Comparison of ENCODE assay signal across 8 cellular contexts in genomic region chr16:2428051-2428786, GRCh38. TPM values are rescaled to one million over a fixed set of nuclear protein-coding genes. Genes with fewer than 3 reads are reported as not detected.
DNase-seq lines count a peak whose midpoint lies in the region; ATAC-seq and TF ChIP-seq lines count a peak whose summit lies in the region.

No MANE protein-coding gene starts in this region.

- DNase-seq in DND-41 (no peak), cardiac fibroblast (ENCODE audit: low read depth in 2 of 2) (peak; percentile 31 to 32), right lobe of liver (peak in 1 of 3 donors; percentile 65), thoracic aorta (ENCODE audit: low spot score) (no peak), NAMALWA (ENCODE audit: low spot score) (no peak), cerebellum (ENCODE audit: low spot score) (no peak)

- H3K79me2 ChIP-seq in DND-41 (ENCODE audit: insufficient read depth, low read length) (peaks cover 41% of the 10 kb centered on the region), OCI-LY3 (ENCODE audit: low read length) (peaks cover 20% of the 10 kb centered on the region)

- intact Hi-C loops in right lobe of liver (cut with DNase I), result no loop called here

- H3K9me3 ChIP-seq in DND-41 (ENCODE audit: insufficient read depth, low read length, severe bottlenecking) (no peaks in the 10 kb centered on the region), OCI-LY3 (ENCODE audit: insufficient read depth, low read length) (no peaks in the 10 kb centered on the region), right lobe of liver (no peaks in the 10 kb centered on the region), thoracic aorta (no peaks in the 10 kb centered on the region)

- H3K4me2 ChIP-seq in DND-41 (ENCODE audit: insufficient read depth, low read length) (peak overlapping the region; percentile 93), OCI-LY3 (ENCODE audit: low read length) (peak overlapping the region; percentile 97)

- peak overlapping the region; percentile 95 for H2AFZ ChIP-seq in DND-41 (ENCODE audit: low read depth, low read length)
- peak overlapping the region; percentile 38; the same call in 1 of the 2 replicates for H2AFZ ChIP-seq in OCI-LY3 (ENCODE audit: low read depth, low read length)

- H3K27ac ChIP-seq in DND-41 (ENCODE audit: low read length), result peak overlapping the region; percentile 83
- peak overlapping the region; percentile 55 for H3K27ac ChIP-seq in OCI-LY3 (ENCODE audit: low read length)
- peak overlapping the region in 1 of 3 donors; percentile 10 for H3K27ac ChIP-seq in right lobe of liver
- H3K27ac ChIP-seq in thoracic aorta, result peak overlapping the region; percentile 23 to 65

- ATAC-seq in DND-41 (ENCODE audit: insufficient read depth, low read depth) (no peak), GM21825 (IDR thresholded peaks at IDR 0.05; ENCODE audit: unreplicated experiment) (peak; percentile 6), right lobe of liver (peak in 2 of 4 donors; percentile 0 to 3), thoracic aorta (ENCODE audit: insufficient number of reproducible peaks, low FRiP score, low read depth) (no peak)

- no peak for TF ChIP-seq CTCF in DND-41 (IDR thresholded peaks at IDR 0.05; ENCODE audit: borderline replicate concordance, extremely low read depth, low read length, poor library complexity, severe bottlenecking)
- TF ChIP-seq CTCF in OCI-LY3 (IDR thresholded peaks at IDR 0.05; ENCODE audit: low read depth, low read length), result peak; percentile 35
- peak; percentile 45 for TF ChIP-seq CTCF in cardiac fibroblast (IDR thresholded peaks at IDR 0.05; ENCODE audit: low read depth, low read length)
- TF ChIP-seq CTCF in right lobe of liver (IDR thresholded peaks at IDR 0.05), result peak in 3 of 4 donors; percentile 4 to 6 (median 5)
- TF ChIP-seq CTCF in thoracic aorta (IDR thresholded peaks at IDR 0.05), result no peak

- peaks cover 29% of the 10 kb centered on the region for H4K20me1 ChIP-seq in DND-41 (ENCODE audit: insufficient read depth, low read length)
- H4K20me1 ChIP-seq in OCI-LY3 (ENCODE audit: insufficient read depth, low read length), result peaks cover 14% of the 10 kb centered on the region

- H3K27me3 ChIP-seq in DND-41 (ENCODE audit: insufficient read depth, low read length, poor library complexity) (no peaks in the 10 kb centered on the region), OCI-LY3 (ENCODE audit: low read depth, low read length) (no peaks in the 10 kb centered on the region), right lobe of liver (no peaks in the 10 kb centered on the region), thoracic aorta (replicated peaks; ENCODE audit: insufficient read depth) (no peaks in the 10 kb centered on the region)

- H3K4me1 ChIP-seq in DND-41 (ENCODE audit: insufficient read depth, low read length), result peaks cover 48% of the 10 kb centered on the region
- H3K4me1 ChIP-seq in OCI-LY3 (ENCODE audit: low read length), result peaks cover 19% of the 10 kb centered on the region
- peaks cover 0 to 11% (median 2%) of the 10 kb centered on the region in 4 donors for H3K4me1 ChIP-seq in right lobe of liver
- peaks cover 7 to 16% of the 10 kb centered on the region in 2 donors for H3K4me1 ChIP-seq in thoracic aorta (ENCODE audit: control insufficient read depth in 1 of 2, low read depth in 2 of 2)

- peak overlapping the region; percentile 32 to 63; a peak in 3 of 4 replicates for H3K4me3 ChIP-seq in DND-41 (ENCODE audit: low read depth in 1 of 2, low read length in 2 of 2)
- H3K4me3 ChIP-seq in OCI-LY3 (ENCODE audit: low read length), result peak overlapping the region; percentile 84
- H3K4me3 ChIP-seq in cardiac fibroblast (replicated peaks in 1 of 2; ENCODE audit: low read depth in 2 of 2, low read length in 2 of 2), result peak overlapping the region; percentile 66 to 75
- H3K4me3 ChIP-seq in right lobe of liver, result peak overlapping the region; percentile 71 to 76 (median 75)
- peak overlapping the region; percentile 90 for H3K4me3 ChIP-seq in thoracic aorta

- H3K9ac ChIP-seq in DND-41 (ENCODE audit: low read depth, low read length), result peak overlapping the region; percentile 97
- H3K9ac ChIP-seq in OCI-LY3 (ENCODE audit: low read length), result peak overlapping the region; percentile 82

- WGBS in right lobe of liver (ENCODE audit: insufficient coverage, low coverage, low lambda C conversion rate, missing lambda C conversion rate), result 50% methylated on average over 4 of the region's 28 CpGs

- no peak for TF ChIP-seq POLR2A in right lobe of liver (IDR thresholded peaks at IDR 0.05)

- H3K36me3 ChIP-seq in DND-41 (ENCODE audit: insufficient read depth, low read length) (peaks cover 31% of the 10 kb centered on the region), OCI-LY3 (replicated peaks; ENCODE audit: low read depth, low read length) (peaks cover 22% of the 10 kb centered on the region), right lobe of liver (peaks cover 0 to 3% (median 0%) of the 10 kb centered on the region in 4 donors), thoracic aorta (no peaks in the 10 kb centered on the region)

RNA-seq across cellular contexts. Expression of gene CCNF, which starts 1.0 kb away (rescaled TPM):
- total RNA-seq in right lobe of liver, result 1 to 10 TPM; 1.3 to 2.7 (median 1.7) TPM
- 1 to 10 TPM in 1 of 2 donors, under 1 TPM in 1; 0.68 to 1.5 TPM for total RNA-seq in thoracic aorta
- total RNA-seq in cerebellum, result 11.1 TPM

RNA-seq across cellular contexts. Expression of gene TEDC2, which starts 31.7 kb away (rescaled TPM):
- 1 to 10 TPM in 3 of 6 experiments, under 1 TPM in 3; 0.35 to 2.8 (median 0.87) TPM for total RNA-seq in right lobe of liver
- total RNA-seq in thoracic aorta, result under 1 TPM in 1 of 2 donors, not detected in 1; 0.27 TPM
- 5.9 TPM for total RNA-seq in cerebellum

RNA-seq across cellular contexts. Expression of gene NTN3, which starts 42.9 kb away (rescaled TPM):
- 1 to 10 TPM in 4 of 6 experiments, under 1 TPM in 2; 0.39 to 2.1 (median 1.2) TPM for total RNA-seq in right lobe of liver
- under 1 TPM in 1 of 2 donors, not detected in 1; 0.28 TPM for total RNA-seq in thoracic aorta
- 2.5 TPM for total RNA-seq in cerebellum

RNA-seq across cellular contexts. Expression of gene TBC1D24, which starts 46.7 kb away (rescaled TPM):
- total RNA-seq in right lobe of liver (10 to 100 TPM; 14.9 to 22.7 (median 17.5) TPM), thoracic aorta (10 to 100 TPM; 14.5 to 15.0 TPM), cerebellum (30.4 TPM)

Comparison
In these comparisons a context has a peak if more than half of its experiments do, and no peak if none do; other contexts are left out.
1. DNase-seq: peak in cardiac fibroblast (2 of 2); none in DND-41 (single experiment), thoracic aorta (single experiment), NAMALWA (single experiment) and cerebellum (single experiment).
2. CTCF ChIP-seq: peak in OCI-LY3 (single experiment), cardiac fibroblast (single experiment) and right lobe of liver (3 of 4); none in DND-41 (single experiment) and thoracic aorta (single experiment).
3. Peak in every context shown above with its lines, with median percentiles within 50 percentile points of each other: H3K4me3 ChIP-seq.